Comparison of ENCODE assay signal across 14 cellular contexts in the genomic region with DNA sequence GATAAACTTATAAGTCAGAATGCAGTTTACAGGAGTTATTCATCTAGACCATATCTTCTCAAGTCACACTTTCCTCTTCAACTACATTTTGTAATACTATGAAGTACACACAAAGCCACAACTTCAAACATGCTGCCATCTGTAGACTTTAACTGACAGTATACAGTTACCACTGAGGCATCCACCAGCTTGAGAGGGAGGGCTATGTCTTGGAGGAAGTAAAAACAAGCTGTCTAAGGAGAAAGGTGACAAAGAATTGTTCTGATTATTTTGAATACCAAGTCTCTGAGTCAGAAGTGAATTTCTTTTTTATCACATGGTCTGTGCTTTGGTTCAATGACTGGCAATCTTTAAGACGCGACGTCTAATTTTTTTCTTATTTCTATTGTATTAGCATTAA.
"Had no signal": no experiment of that assay in that cellular context is flagged by ENCODE, and none has a peak within 500 bp of the region (broad histone marks: within the 10 kb centered on the region; RNA-seq: fewer than 3 reads in every experiment).

No MANE protein-coding gene starts in this region.

- H3K36me3 Mint-ChIP-seq: memory B cell; natural killer cell; stimulated activated effector memory CD8-positive, alpha-beta T cell treated with anti-CD3 and anti-CD28 coated beads, Interleukin-12 subunit alpha, Interleukin-12 subunit beta, amount 100 ng/mL, for 72 hours had no signal

- H3K4me3 ChIP-seq: colonic mucosa, thyroid gland had no signal

- H3K27me3 Mint-ChIP-seq: activated naive CD8-positive, alpha-beta T cell treated with anti-CD3 and anti-CD28 coated beads, Interleukin-2, amount 50 U/mL, for 24 hours; activated T-helper 17 cell treated with anti-CD3 and anti-CD28 coated beads, Interleukin-2, amount 50 U/mL, for 72 hours; memory B cell had no signal

- H3K27ac Mint-ChIP-seq: activated naive CD4-positive, alpha-beta T cell treated with anti-CD3 and anti-CD28 coated beads for 36 hours; activated naive CD8-positive, alpha-beta T cell treated with anti-CD3 and anti-CD28 coated beads, Interleukin-2, amount 50 U/mL, for 24 hours; activated T-helper 17 cell treated with anti-CD3 and anti-CD28 coated beads, Interleukin-2, amount 50 U/mL, for 72 hours; memory B cell; natural killer cell; stimulated activated effector memory CD8-positive, alpha-beta T cell treated with anti-CD3 and anti-CD28 coated beads, Interleukin-12 subunit alpha, Interleukin-12 subunit beta, amount 100 ng/mL, for 72 hours had no signal

- ATAC-seq: activated naive CD8-positive, alpha-beta T cell treated with anti-CD3 and anti-CD28 coated beads, Interleukin-2, amount 50 U/mL, for 24 hours; activated T-helper 17 cell treated with anti-CD3 and anti-CD28 coated beads, Interleukin-2, amount 50 U/mL, for 72 hours; left ventricle myocardium superior; natural killer cell; stimulated activated effector memory CD8-positive, alpha-beta T cell treated with anti-CD3 and anti-CD28 coated beads, Interleukin-12 subunit alpha, Interleukin-12 subunit beta, amount 100 ng/mL, for 72 hours had no signal

- H3K4me3 Mint-ChIP-seq: activated naive CD4-positive, alpha-beta T cell treated with anti-CD3 and anti-CD28 coated beads for 36 hours; activated naive CD8-positive, alpha-beta T cell treated with anti-CD3 and anti-CD28 coated beads, Interleukin-2, amount 50 U/mL, for 24 hours; activated T-helper 17 cell treated with anti-CD3 and anti-CD28 coated beads, Interleukin-2, amount 50 U/mL, for 72 hours; memory B cell; natural killer cell; stimulated activated effector memory CD8-positive, alpha-beta T cell treated with anti-CD3 and anti-CD28 coated beads, Interleukin-12 subunit alpha, Interleukin-12 subunit beta, amount 100 ng/mL, for 72 hours had no signal

- FAIRE-seq: endometrium, kidney had no signal

- H3K4me1 Mint-ChIP-seq: activated naive CD8-positive, alpha-beta T cell treated with anti-CD3 and anti-CD28 coated beads, Interleukin-2, amount 50 U/mL, for 24 hours; activated T-helper 17 cell treated with anti-CD3 and anti-CD28 coated beads, Interleukin-2, amount 50 U/mL, for 72 hours; memory B cell; natural killer cell; stimulated activated effector memory CD8-positive, alpha-beta T cell treated with anti-CD3 and anti-CD28 coated beads, Interleukin-12 subunit alpha, Interleukin-12 subunit beta, amount 100 ng/mL, for 72 hours had no signal

- DNase-seq: activated CD4-positive, CD25-positive, alpha-beta regulatory T cell treated with anti-CD3 and anti-CD28 coated beads, Interleukin-2, amount 50 U/mL, for 72 hours; activated naive CD4-positive, alpha-beta T cell treated with anti-CD3 and anti-CD28 coated beads for 36 hours; activated naive CD8-positive, alpha-beta T cell treated with anti-CD3 and anti-CD28 coated beads, Interleukin-2, amount 50 U/mL, for 24 hours; activated T-cell treated with anti-CD3 and anti-CD28 coated beads for 4 hours; colonic mucosa; hippocampal formation; kidney; left ventricle myocardium superior; natural killer cell; thyroid gland had no signal
